In genomic region chr9:75803130-75803529, GRCh38 we compare ENCODE assay signal across 1 cellular context.
TF ChIP-seq lines count a peak whose summit lies in the region.

No MANE protein-coding gene starts in this region.

TF ChIP-seq in HepG2, 621 proteins besides CTCF, POLR2A, EP300 and RAD21 (continued from another document):
- TF ChIP-seq, protein P1, sequence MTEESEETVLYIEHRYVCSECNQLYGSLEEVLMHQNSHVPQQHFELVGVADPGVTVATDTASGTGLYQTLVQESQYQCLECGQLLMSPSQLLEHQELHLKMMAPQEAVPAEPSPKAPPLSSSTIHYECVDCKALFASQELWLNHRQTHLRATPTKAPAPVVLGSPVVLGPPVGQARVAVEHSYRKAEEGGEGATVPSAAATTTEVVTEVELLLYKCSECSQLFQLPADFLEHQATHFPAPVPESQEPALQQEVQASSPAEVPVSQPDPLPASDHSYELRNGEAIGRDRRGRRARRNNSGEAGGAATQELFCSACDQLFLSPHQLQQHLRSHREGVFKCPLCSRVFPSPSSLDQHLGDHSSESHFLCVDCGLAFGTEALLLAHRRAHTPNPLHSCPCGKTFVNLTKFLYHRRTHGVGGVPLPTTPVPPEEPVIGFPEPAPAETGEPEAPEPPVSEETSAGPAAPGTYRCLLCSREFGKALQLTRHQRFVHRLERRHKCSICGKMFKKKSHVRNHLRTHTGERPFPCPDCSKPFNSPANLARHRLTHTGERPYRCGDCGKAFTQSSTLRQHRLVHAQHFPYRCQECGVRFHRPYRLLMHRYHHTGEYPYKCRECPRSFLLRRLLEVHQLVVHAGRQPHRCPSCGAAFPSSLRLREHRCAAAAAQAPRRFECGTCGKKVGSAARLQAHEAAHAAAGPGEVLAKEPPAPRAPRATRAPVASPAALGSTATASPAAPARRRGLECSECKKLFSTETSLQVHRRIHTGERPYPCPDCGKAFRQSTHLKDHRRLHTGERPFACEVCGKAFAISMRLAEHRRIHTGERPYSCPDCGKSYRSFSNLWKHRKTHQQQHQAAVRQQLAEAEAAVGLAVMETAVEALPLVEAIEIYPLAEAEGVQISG (CRISPR knock-in tag; IDR thresholded peaks at IDR 0.05) = no peak
- TF ChIP-seq NR1H2 (CRISPR knock-in tag; IDR thresholded peaks at IDR 0.05; ENCODE audit: borderline replicate concordance, low read depth) (no peak), ZNF18 (CRISPR knock-in tag; IDR thresholded peaks at IDR 0.05; ENCODE audit: insufficient replicate concordance) (no peak), SNRNP70 (IDR thresholded peaks at IDR 0.05; ENCODE audit: low read depth, low read length) (no peak), HIC2 (CRISPR knock-in tag; IDR thresholded peaks at IDR 0.05; ENCODE audit: low read depth) (no peak)
- TF ChIP-seq, protein P2, sequence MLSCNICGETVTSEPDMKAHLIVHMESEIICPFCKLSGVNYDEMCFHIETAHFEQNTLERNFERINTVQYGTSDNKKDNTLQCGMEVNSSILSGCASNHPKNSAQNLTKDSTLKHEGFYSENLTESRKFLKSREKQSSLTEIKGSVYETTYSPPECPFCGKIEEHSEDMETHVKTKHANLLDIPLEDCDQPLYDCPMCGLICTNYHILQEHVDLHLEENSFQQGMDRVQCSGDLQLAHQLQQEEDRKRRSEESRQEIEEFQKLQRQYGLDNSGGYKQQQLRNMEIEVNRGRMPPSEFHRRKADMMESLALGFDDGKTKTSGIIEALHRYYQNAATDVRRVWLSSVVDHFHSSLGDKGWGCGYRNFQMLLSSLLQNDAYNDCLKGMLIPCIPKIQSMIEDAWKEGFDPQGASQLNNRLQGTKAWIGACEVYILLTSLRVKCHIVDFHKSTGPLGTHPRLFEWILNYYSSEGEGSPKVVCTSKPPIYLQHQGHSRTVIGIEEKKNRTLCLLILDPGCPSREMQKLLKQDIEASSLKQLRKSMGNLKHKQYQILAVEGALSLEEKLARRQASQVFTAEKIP (CRISPR knock-in tag; IDR thresholded peaks at IDR 0.05; ENCODE audit: borderline replicate concordance) = no peak
